16 cellular contexts compared by ENCODE assay signal in genomic region chr14:104593241-104593701, GRCh38. TPM values are rescaled to one million over a fixed set of nuclear protein-coding genes. Genes with fewer than 3 reads are reported as not detected.
A peak's percentile ranks its signal among the peaks of the same experiment; 100 is the strongest.
DNase-seq lines count a peak whose midpoint lies in the region; ATAC-seq and TF ChIP-seq lines count a peak whose summit lies in the region.
"Had no signal": no experiment of that assay in that cellular context is flagged by ENCODE, and none has a peak within 500 bp of the region (broad histone marks: within the 10 kb centered on the region; RNA-seq: fewer than 3 reads in every experiment).

No MANE protein-coding gene starts in this region.

- no peaks in the 10 kb centered on the region; the same call in 2 of the 3 replicates for H3K36me3 Mint-ChIP-seq in GM23338 (ENCODE audit: low read depth)
- no peaks in the 10 kb centered on the region for H3K36me3 Mint-ChIP-seq in nephron progenitor cell (ENCODE audit: low read depth)
- H3K36me3 Mint-ChIP-seq: CD4-positive, CD25-positive, alpha-beta regulatory T cell had no signal

- H3K27ac Mint-ChIP-seq in GM23338 (no peak overlapping the region), nephron progenitor cell (no peak overlapping the region)
- H3K27ac Mint-ChIP-seq: CD4-positive, CD25-positive, alpha-beta regulatory T cell had no signal

- no peak overlapping the region for H3K4me2 ChIP-seq in GM23338
- H3K4me2 ChIP-seq in osteoblast (ENCODE audit: insufficient read depth, low read length), result no peak overlapping the region

- H3K27me3 Mint-ChIP-seq in GM23338 (ENCODE audit: insufficient read depth, low read depth, poor library complexity) (peaks cover 10% of the 10 kb centered on the region), nephron progenitor cell (ENCODE audit: low read depth, poor library complexity) (peaks cover 14% of the 10 kb centered on the region)

- H3K9me3 Mint-ChIP-seq in GM23338 (no peaks in the 10 kb centered on the region; the same call in 2 of the 3 replicates), nephron progenitor cell (no peaks in the 10 kb centered on the region)
- H3K9me3 Mint-ChIP-seq: CD4-positive, CD25-positive, alpha-beta regulatory T cell had no signal

- no peaks in the 10 kb centered on the region; the same call in 2 of the 3 replicates for H3K4me1 Mint-ChIP-seq in GM23338
- H3K4me1 Mint-ChIP-seq in nephron progenitor cell, result peaks cover 20% of the 10 kb centered on the region
- H3K4me1 Mint-ChIP-seq: CD4-positive, CD25-positive, alpha-beta regulatory T cell had no signal

- H3K36me3 ChIP-seq in GM23338 (ENCODE audit: insufficient read depth) (no peaks in the 10 kb centered on the region), osteoblast (ENCODE audit: insufficient read depth, low read length) (no peaks in the 10 kb centered on the region)

- H3K4me3 Mint-ChIP-seq in GM23338, result no peak overlapping the region
- no peak overlapping the region for H3K4me3 Mint-ChIP-seq in nephron progenitor cell
- H3K4me3 Mint-ChIP-seq: CD4-positive, CD25-positive, alpha-beta regulatory T cell had no signal

- H3K27ac ChIP-seq in GM23338 (ENCODE audit: low read depth), result no peak overlapping the region
- no peak overlapping the region for H3K27ac ChIP-seq in osteoblast (ENCODE audit: low read depth, low read length)

- H3K79me2 ChIP-seq in GM23338 (replicated peaks; ENCODE audit: insufficient read depth) (no peaks in the 10 kb centered on the region), osteoblast (ENCODE audit: insufficient read depth, low read length) (no peaks in the 10 kb centered on the region)

- ATAC-seq in GM23338 (peak; percentile 53), HG03280 (IDR thresholded peaks at IDR 0.05; ENCODE audit: unreplicated experiment) (no peak)
- ATAC-seq: HCT116, K562 had no signal

- H3K4me1 ChIP-seq in GM23338 (ENCODE audit: insufficient read depth), result no peaks in the 10 kb centered on the region
- H3K4me1 ChIP-seq in osteoblast (ENCODE audit: insufficient read depth, low read length), result no peaks in the 10 kb centered on the region

- H2AFZ ChIP-seq in GM23338 (no peak overlapping the region), osteoblast (ENCODE audit: low read length) (no peak overlapping the region)

- no peaks in the 10 kb centered on the region for H3F3A ChIP-seq in GM23338 (replicated peaks; ENCODE audit: low read depth)

- no peaks in the 10 kb centered on the region for H3K9me3 ChIP-seq in osteoblast (ENCODE audit: low read depth, low read length)

- TF ChIP-seq CTCF in GM23338 (conservative IDR thresholded peaks at IDR 0.05; ENCODE audit: low read depth in 2 of 2) (peak in 1 of 2 experiments; percentile 33; a peak in 2 of 4 replicates), WI38 (IDR thresholded peaks at IDR 0.05; ENCODE audit: low read depth, low read length) (peak; percentile 7; the same call in 1 of the 2 replicates), osteoblast (IDR thresholded peaks at IDR 0.05; ENCODE audit: extremely low read depth, low read depth, low read length) (no peak), nephron progenitor cell (IDR thresholded peaks at IDR 0.05) (no peak)

- H3K9me2 ChIP-seq in GM23338 (ENCODE audit: insufficient read depth), result no peaks in the 10 kb centered on the region

- H4K20me1 ChIP-seq in GM23338 (replicated peaks; ENCODE audit: insufficient read depth), result no peaks in the 10 kb centered on the region
- no peaks in the 10 kb centered on the region for H4K20me1 ChIP-seq in osteoblast (ENCODE audit: insufficient read depth, low read length)

- DNase-seq in GM23338 (ENCODE audit: low spot score) (peak; percentile 30), iPS-NIHi11 (ENCODE audit: low spot score) (peak; percentile 81), osteoblast (ENCODE audit: insufficient read length, low spot score, missing footprints) (peak; percentile 86), nephron progenitor cell (no peak)
- no peak for DNase-seq in activated CD4-positive, alpha-beta T cell treated with anti-CD3 and anti-CD28 coated beads, Interleukin-2, amount 50 U/mL, for 48 hours
- DNase-seq: AML-193; CD4-positive, CD25-positive, alpha-beta regulatory T cell; DMS79; MV-4-11; NCI-H1417; NCI-H187 treated with DMSO at 0.1 percent for 48 hours had no signal

- H3K4me3 ChIP-seq in GM23338, result no peak overlapping the region
- no peak overlapping the region for H3K4me3 ChIP-seq in WI38 (ENCODE audit: low read depth, low read length)
- H3K4me3 ChIP-seq in osteoblast (ENCODE audit: insufficient read depth, low read length), result no peak overlapping the region
- H3K4me3 ChIP-seq: K562 had no signal

- H3K27me3 ChIP-seq in GM23338 (ENCODE audit: insufficient read depth) (no peaks in the 10 kb centered on the region), osteoblast (ENCODE audit: insufficient read depth, low read length) (no peaks in the 10 kb centered on the region)

TF ChIP-seq in GM23338, 12 proteins besides CTCF, POLR2A, EP300 and RAD21 (continues in another document):
- TF ChIP-seq POLR2AphosphoS5 (IDR thresholded peaks at IDR 0.05; ENCODE audit: low read depth), result no peak
- no peak for TF ChIP-seq ETS1 (IDR thresholded peaks at IDR 0.05)
- TF ChIP-seq EZH2 (IDR thresholded peaks at IDR 0.05; ENCODE audit: low read depth, unreplicated experiment), result no peak
- no peak for TF ChIP-seq EZH2phosphoT487 (IDR thresholded peaks at IDR 0.05; ENCODE audit: unreplicated experiment)
- TF ChIP-seq ZNF462 (CRISPR knock-in tag; IDR thresholded peaks at IDR 0.05), result no peak
- no peak for TF ChIP-seq CREB1 (CRISPR knock-in tag; IDR thresholded peaks at IDR 0.05; ENCODE audit: low read depth)

RNA-seq across cellular contexts. Expression of gene TMEM179, which starts 11.3 kb away (rescaled TPM):
- total RNA-seq in GM23338 (2014; rRNA removed; shearing (Covaris generic)), result 4.8 and 5.0 TPM in 2 replicates
- polyA plus RNA-seq in GM23338 (2016; fragmentation: Nextera tagmentation; extraction: Ambion mirVana), result 1.0 and 2.2 TPM in 2 replicates
- not detected in 2 replicates for total RNA-seq in osteoblast
- total RNA-seq: CD4-positive, CD25-positive, alpha-beta regulatory T cell; K562; OCI-LY7 had no signal
- polyA plus RNA-seq: CD4-positive, CD25-positive, alpha-beta regulatory T cell; K562 had no signal

RNA-seq across cellular contexts. Expression of gene C14orf180, which starts 13.7 kb away (rescaled TPM):
- total RNA-seq in GM23338 (2014; rRNA removed; shearing (Covaris generic)), result not detected in 2 replicates
- not detected in 2 replicates for polyA plus RNA-seq in GM23338 (2016; fragmentation: Nextera tagmentation; extraction: Ambion mirVana)
- not detected in 2 replicates for total RNA-seq in osteoblast
- total RNA-seq: CD4-positive, CD25-positive, alpha-beta regulatory T cell; K562; OCI-LY7 had no signal
- polyA plus RNA-seq: CD4-positive, CD25-positive, alpha-beta regulatory T cell; K562 had no signal

Comparison
In these comparisons a context has a peak if more than half of its experiments do, and no peak if none do; other contexts are left out.
1. DNase-seq: peak in GM23338 (single experiment), iPS-NIHi11 (single experiment) and osteoblast (single experiment); none in activated CD4-positive, alpha-beta T cell treated with anti-CD3 and anti-CD28 coated beads, Interleukin-2, amount 50 U/mL, for 48 hours (0 of 2) and nephron progenitor cell (single experiment).